ENCODE assay signal across 34 cellular contexts in genomic region chr1:221791846-221792245, GRCh38.
"Had no signal": no experiment of that assay in that cellular context is flagged by ENCODE, and none has a peak within 500 bp of the region (broad histone marks: within the 10 kb centered on the region; RNA-seq: fewer than 3 reads in every experiment).

No MANE protein-coding gene starts in this region.

- H3K27me3 ChIP-seq: adrenal gland, body of pancreas, breast epithelium, Peyer's patch had no signal

- H3K9me3 Mint-ChIP-seq: activated naive CD4-positive, alpha-beta T cell treated with anti-CD3 and anti-CD28 coated beads for 36 hours; activated naive CD4-positive, alpha-beta T cell treated with anti-CD3 and anti-CD28 coated beads, Interleukin-2, amount 50 U/mL, for 72 hours; activated T-helper 17 cell treated with anti-CD3 and anti-CD28 coated beads, Interleukin-2, amount 50 U/mL, for 72 hours had no signal

- H3K4me3 Mint-ChIP-seq: activated CD4-positive, alpha-beta T cell treated with anti-CD3 and anti-CD28 coated beads, Interleukin-2, amount 10 ng/mL, durations not matched to agents 24 days and 14 days; activated CD8-positive, alpha-beta T cell treated with anti-CD3 and anti-CD28 coated beads for 36 hours; activated naive CD4-positive, alpha-beta T cell treated with anti-CD3 and anti-CD28 coated beads for 36 hours; activated T-cell treated with anti-CD3 and anti-CD28 coated beads, Interleukin-2, amount 50 U/mL, for 72 hours; activated T-helper 17 cell treated with anti-CD3 and anti-CD28 coated beads, Interleukin-2, amount 50 U/mL, for 72 hours had no signal

- H3K36me3 ChIP-seq: adrenal gland, breast epithelium, Peyer's patch, WERI-Rb-1 had no signal

- H3K27ac ChIP-seq: adrenal gland, body of pancreas, breast epithelium, Peyer's patch, RWPE1, WERI-Rb-1 had no signal

- H3K27ac Mint-ChIP-seq: activated CD4-positive, alpha-beta T cell treated with anti-CD3 and anti-CD28 coated beads, Interleukin-2, amount 10 ng/mL, durations not matched to agents 24 days and 14 days; activated CD8-positive, alpha-beta T cell treated with anti-CD3 and anti-CD28 coated beads for 36 hours; activated naive CD4-positive, alpha-beta T cell treated with anti-CD3 and anti-CD28 coated beads for 36 hours; activated naive CD4-positive, alpha-beta T cell treated with anti-CD3 and anti-CD28 coated beads, Interleukin-2, amount 50 U/mL, for 72 hours; activated T-cell treated with anti-CD3 and anti-CD28 coated beads, Interleukin-2, amount 50 U/mL, for 72 hours; activated T-helper 17 cell treated with anti-CD3 and anti-CD28 coated beads, Interleukin-2, amount 50 U/mL, for 72 hours had no signal

- DNase-seq: activated CD4-positive, alpha-beta T cell treated with anti-CD3 and anti-CD28 coated beads, Interleukin-2, amount 10 ng/mL, durations not matched to agents 24 days and 14 days; activated CD4-positive, alpha-beta T cell treated with anti-CD3 and anti-CD28 coated beads, Interleukin-2, amount 50 U/mL, for 4 hours; activated CD8-positive, alpha-beta T cell treated with anti-CD3 and anti-CD28 coated beads for 36 hours; activated effector memory CD4-positive, alpha-beta T cell treated with anti-CD3 and anti-CD28 coated beads, Interleukin-2, amount 50 U/mL, for 16 hours; activated naive CD4-positive, alpha-beta T cell treated with anti-CD3 and anti-CD28 coated beads for 36 hours; activated T-cell treated with anti-CD3 and anti-CD28 coated beads, Interleukin-2, amount 50 U/mL, for 1 hour; activated T-cell treated with anti-CD3 and anti-CD28 coated beads, Interleukin-2, amount 50 U/mL, for 72 hours; adrenal gland; body of pancreas; NCI-H1092 treated with DMSO at 0.1 percent for 48 hours; NCI-H1417; NCI-H146; NCI-H187; NCI-H2029 treated with DMSO at 0.1 percent for 48 hours; NCI-H2107; NCI-H2171; NCI-H510A; NCI-H526; NCI-H748 treated with DMSO at 0.1 percent for 48 hours; NK-92 treated with Interleukin-12 subunit alpha and Interleukin-12 subunit beta, amount 100 ng/mL, for 24 hours; PC-3; Peyer's patch; SIG-M5; SW 1271; T-helper 1 cell; T-helper 2 cell; T-helper 9 cell; WERI-Rb-1 had no signal

- H3K4me3 ChIP-seq: adrenal gland, body of pancreas, breast epithelium, K562, Peyer's patch had no signal

- H3K27me3 Mint-ChIP-seq: activated CD4-positive, alpha-beta T cell treated with anti-CD3 and anti-CD28 coated beads, Interleukin-2, amount 10 ng/mL, durations not matched to agents 24 days and 14 days; activated CD8-positive, alpha-beta T cell treated with anti-CD3 and anti-CD28 coated beads for 36 hours; activated T-helper 17 cell treated with anti-CD3 and anti-CD28 coated beads, Interleukin-2, amount 50 U/mL, for 72 hours had no signal

- ATAC-seq: activated CD8-positive, alpha-beta T cell treated with anti-CD3 and anti-CD28 coated beads for 36 hours; activated naive CD4-positive, alpha-beta T cell treated with anti-CD3 and anti-CD28 coated beads, Interleukin-2, amount 50 U/mL, for 72 hours; activated T-cell treated with anti-CD3 and anti-CD28 coated beads, Interleukin-2, amount 50 U/mL, for 72 hours; activated T-helper 17 cell treated with anti-CD3 and anti-CD28 coated beads, Interleukin-2, amount 50 U/mL, for 72 hours; body of pancreas; K562; PC-3; Right ventricle myocardium inferior had no signal

- H3K9me3 ChIP-seq: adrenal gland, body of pancreas, breast epithelium, Peyer's patch had no signal

- H3K4me1 ChIP-seq: adrenal gland, breast epithelium had no signal
